In the genomic region with DNA sequence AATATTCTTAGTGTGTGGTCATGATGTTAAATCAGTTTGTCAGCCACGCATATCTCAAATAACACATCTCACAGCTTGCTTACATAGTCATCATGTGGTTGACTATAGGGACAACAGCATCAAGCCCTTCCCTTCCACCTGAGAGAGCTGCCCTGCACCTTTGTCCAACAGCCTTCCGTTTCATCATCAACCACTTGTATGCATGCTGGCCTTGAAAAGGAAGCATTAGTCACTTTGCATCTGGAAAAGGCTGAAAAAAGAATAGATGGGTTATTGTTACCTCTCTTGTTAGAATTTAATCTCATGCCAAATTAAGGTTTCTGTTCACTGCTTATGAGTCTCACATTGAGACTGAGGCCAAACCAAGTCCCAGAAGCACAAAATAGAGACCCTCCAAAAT, we compare ENCODE assay signal across 19 cellular contexts.
"Had no signal": no experiment of that assay in that cellular context is flagged by ENCODE, and none has a peak within 500 bp of the region (broad histone marks: within the 10 kb centered on the region; RNA-seq: fewer than 3 reads in every experiment).

No MANE protein-coding gene starts in this region.

- H3K9me3 ChIP-seq: lower lobe of right lung, tibial artery had no signal

- H3K27ac ChIP-seq: cardiac muscle cell, lower lobe of right lung, tibial artery had no signal

- H3K4me3 ChIP-seq: cardiac muscle cell, lower lobe of right lung, tibial artery had no signal

- H3K36me3 ChIP-seq: cardiac muscle cell, lower lobe of right lung, tibial artery had no signal

- FAIRE-seq: kidney, small intestine had no signal

- DNase-seq: activated CD4-positive, alpha-beta T cell treated with anti-CD3 and anti-CD28 coated beads for 4 hours; activated CD4-positive, alpha-beta T cell treated with anti-CD3 and anti-CD28 coated beads, Interleukin-2, amount 50 U/mL, for 48 hours; activated CD4-positive, CD25-positive, alpha-beta regulatory T cell; activated CD8-positive, alpha-beta memory T cell treated with anti-CD3 and anti-CD28 coated beads, Interleukin-2, amount 50 U/mL, for 48 hours; activated naive CD4-positive, alpha-beta T cell treated with Interleukin-2 at 50 U/mL for 16 hours; activated naive CD8-positive, alpha-beta T cell treated with anti-CD3 and anti-CD28 coated beads, Interleukin-2, amount 10 ng/mL, durations not matched to agents 7 days and 5 days; activated T-cell treated with anti-CD3 and anti-CD28 coated beads, Interleukin-2, amount 50 U/mL, for 4 hours; amniotic stem cell; erythroblast; foreskin fibroblast; kidney; lower lobe of right lung; naive thymus-derived CD8-positive, alpha-beta T cell; small intestine; stimulated activated CD4-positive, alpha-beta T cell treated with anti-CD3 and anti-CD28 coated beads, Interleukin-2, amount 100 ng/mL, for 24 hours; stimulated activated naive CD8-positive, alpha-beta T cell treated with anti-CD3 and anti-CD28 coated beads, Interleukin-15, amount 100 ng/mL, for 72 hours; T-helper 9 cell; tibial artery had no signal

- H3K27me3 ChIP-seq: cardiac muscle cell, tibial artery had no signal

- H3K4me1 ChIP-seq: lower lobe of right lung, tibial artery had no signal
